20 cellular contexts compared by ENCODE assay signal in genomic region chr1:98306517-98307089, GRCh38.
DNase-seq lines count a peak whose midpoint lies in the region; ATAC-seq and TF ChIP-seq lines count a peak whose summit lies in the region.
"Had no signal": no experiment of that assay in that cellular context is flagged by ENCODE, and none has a peak within 500 bp of the region (broad histone marks: within the 10 kb centered on the region; RNA-seq: fewer than 3 reads in every experiment).

No MANE protein-coding gene starts in this region.

- H3K4me1 ChIP-seq in A673 (ENCODE audit: insufficient read depth, low read length, poor library complexity, severe bottlenecking) (peaks cover 9% of the 10 kb centered on the region), vagina (no peaks in the 10 kb centered on the region)
- H3K4me1 ChIP-seq: A549, BE2C had no signal

- ATAC-seq in central memory CD8-positive, alpha-beta T cell (replicated peaks; ENCODE audit: extremely low read depth, poor library complexity, severe bottlenecking): peak; percentile 80
- ATAC-seq in HG02981 (IDR thresholded peaks at IDR 0.05; ENCODE audit: unreplicated experiment): no peak
- ATAC-seq: A549, Panc1 had no signal

- intact Hi-C loops in A673 (cut with micrococcal nuclease; ENCODE audit: unreplicated experiment) (no loop called here), vagina (cut with DNase I) (no loop called here)

- CTCF ChIA-PET in A673 (lab: Charles Lee): no interaction called here

- TF ChIP-seq POLR2A in NB4 (IDR thresholded peaks at IDR 0.05; ENCODE audit: extremely low read depth, insufficient read length) (no peak), vagina (IDR thresholded peaks at IDR 0.05) (no peak)

- no peaks in the 10 kb centered on the region for H3K36me3 Mint-ChIP-seq in central memory CD8-positive, alpha-beta T cell (ENCODE audit: insufficient read depth)

- no peak overlapping the region for H3K4me3 Mint-ChIP-seq in central memory CD8-positive, alpha-beta T cell

- POLR2A ChIA-PET in A673 (lab: Charles Lee; ENCODE audit: low non-redundant PET): no interaction called here

- H3K4me1 Mint-ChIP-seq in central memory CD8-positive, alpha-beta T cell: peaks cover 16% of the 10 kb centered on the region

- H3K9me3 ChIP-seq in A673 (ENCODE audit: low read depth, low read length, poor library complexity, severe bottlenecking) (no peaks in the 10 kb centered on the region), vagina (no peaks in the 10 kb centered on the region)
- H3K9me3 ChIP-seq: A549, BE2C, MG63 had no signal

- no peaks in the 10 kb centered on the region for H3K9me3 Mint-ChIP-seq in central memory CD8-positive, alpha-beta T cell

- H3K27ac Mint-ChIP-seq in central memory CD8-positive, alpha-beta T cell (ENCODE audit: low read depth): no peak overlapping the region

- H3K27ac ChIP-seq in A673 (ENCODE audit: low read depth, low read length, poor library complexity, severe bottlenecking) (no peak overlapping the region), vagina (no peak overlapping the region)

- H3K36me3 ChIP-seq in A673 (ENCODE audit: insufficient read depth, low read length, poor library complexity, severe bottlenecking): no peaks in the 10 kb centered on the region
- H3K36me3 ChIP-seq in vagina: no peaks in the 10 kb centered on the region
- H3K36me3 ChIP-seq: BE2C, MG63 had no signal

- TF ChIP-seq CTCF in A673 (conservative IDR thresholded peaks at IDR 0.05; ENCODE audit: low read depth, low read length) (no peak), NB4 (IDR thresholded peaks at IDR 0.05; ENCODE audit: low read depth, low read length) (no peak), vagina (IDR thresholded peaks at IDR 0.05) (no peak)

- H3K27me3 ChIP-seq in A673 (replicated peaks; ENCODE audit: insufficient read depth, low read depth, low read length, poor library complexity): no peaks in the 10 kb centered on the region
- H3K27me3 ChIP-seq in vagina: no peaks in the 10 kb centered on the region
- H3K27me3 ChIP-seq: BE2C, MG63 had no signal

- BruUV-seq in A673 (replicated peaks; lab: Mats Ljungman, UMichigan): no TSS peak

- no peak overlapping the region for H3K4me3 ChIP-seq in A673 (ENCODE audit: low read depth, low read length, poor library complexity, severe bottlenecking)
- H3K4me3 ChIP-seq in NB4 (ENCODE audit: low read depth, low read length): no peak overlapping the region
- no peak overlapping the region for H3K4me3 ChIP-seq in vagina
- H3K4me3 ChIP-seq: A549, MG63 had no signal

- DNase-seq in A673 (ENCODE audit: low spot score) (peak; percentile 64), GF-D8 (lab: John Stamatoyannopoulos, UW) (peak; percentile 28), NB4 (ENCODE audit: low read depth) (peak; percentile 9), vagina (ENCODE audit: extremely low spot score in 2 of 2) (no peak), germinal center (ENCODE audit: low spot score) (no peak), amniotic stem cell (lab: John Stamatoyannopoulos, UW) (no peak)
- no peak for DNase-seq in central memory CD8-positive, alpha-beta T cell (ENCODE audit: low spot score in 2 of 2)
- DNase-seq: BE2C; H7; Karpas-422; MG63; NCI-H1092 treated with DMSO at 0.1 percent for 48 hours; NCI-H2029 treated with DMSO at 0.1 percent for 48 hours; NCI-H345; NCI-H524; NCI-H774; NK-92 treated with Interleukin-12 subunit alpha and Interleukin-12 subunit beta, amount 100 ng/mL, for 24 hours had no signal

- H3K27me3 Mint-ChIP-seq in central memory CD8-positive, alpha-beta T cell: no peaks in the 10 kb centered on the region

Comparison
In these comparisons a context has a peak if more than half of its experiments do, and no peak if none do; other contexts are left out.
1. DNase-seq: peak in A673 (single experiment), GF-D8 (single experiment) and NB4 (single experiment); none in central memory CD8-positive, alpha-beta T cell (0 of 2), vagina (0 of 2), germinal center (single experiment) and amniotic stem cell (single experiment).